ENCODE assay signal across 26 cellular contexts in the genomic region with DNA sequence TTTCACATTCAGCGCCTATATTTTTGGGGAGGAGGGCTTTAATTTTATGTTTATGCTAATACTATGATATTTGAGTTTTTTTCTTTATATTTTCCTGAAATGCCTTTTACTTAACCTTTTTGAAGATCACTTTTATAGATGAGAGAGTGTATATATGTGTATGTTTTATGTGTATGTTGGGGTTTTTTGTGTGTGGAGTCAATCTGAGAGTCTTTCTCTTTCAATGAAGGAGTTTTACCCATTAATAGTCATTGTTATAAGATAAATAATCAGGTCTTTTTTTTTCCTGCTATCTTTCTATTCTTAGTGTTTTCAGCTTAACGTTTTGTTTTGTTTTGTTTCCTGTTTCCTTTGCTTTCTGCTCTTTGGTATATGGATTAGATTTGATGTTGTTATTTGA.
DNase-seq lines count a peak whose midpoint lies in the region; ATAC-seq, FAIRE-seq and TF ChIP-seq lines count a peak whose summit lies in the region.
"Had no signal": no experiment of that assay in that cellular context is flagged by ENCODE, and none has a peak within 500 bp of the region (broad histone marks: within the 10 kb centered on the region; RNA-seq: fewer than 3 reads in every experiment).

No MANE protein-coding gene starts in this region.

- H4K20me1 ChIP-seq in K562 (replicated peaks; ENCODE audit: control insufficient read depth, insufficient read depth, low read length) = no peaks in the 10 kb centered on the region
- H4K20me1 ChIP-seq: BLaER1 had no signal

- intact Hi-C loops in K562 (cut with micrococcal nuclease) = no loop called here

- BruUV-seq in K562 (replicated peaks; lab: Mats Ljungman, UMichigan) = no TSS peak

- peaks cover 10% of the 10 kb centered on the region for H3K36me3 Mint-ChIP-seq in T-helper 17 cell (ENCODE audit: low read depth)

- no peak for TF ChIP-seq POLR2A in H54 (IDR thresholded peaks at IDR 0.05; ENCODE audit: low read depth, low read length)
- no peak for TF ChIP-seq POLR2A in K562 (conservative IDR thresholded peaks at IDR 0.05)

- no peak overlapping the region for H3K4me3 ChIP-seq in K562
- H3K4me3 ChIP-seq: A549, BLaER1, GM12878 had no signal

- H3K27ac ChIP-seq in K562 (ENCODE audit: extremely low read depth, low read depth, low read length) = no peak overlapping the region
- H3K27ac ChIP-seq: 22Rv1, A549, BLaER1 had no signal

- H3K27ac Mint-ChIP-seq in T-helper 17 cell = peak overlapping the region; percentile 47
- H3K27ac Mint-ChIP-seq: CD14-positive monocyte; CD4-positive, CD25-positive, alpha-beta regulatory T cell had no signal

- H3K9ac ChIP-seq in K562 (ENCODE audit: insufficient read depth in 1 of 2, low read depth in 2 of 2, low read length in 2 of 2) = no peak overlapping the region
- H3K9ac ChIP-seq: BLaER1 had no signal

- no peak overlapping the region for H2AFZ ChIP-seq in K562 (ENCODE audit: low read depth, low read length)

- WGBS in K562 (ENCODE audit: insufficient coverage, low coverage, missing lambda C conversion rate) = 54% methylated on average over 2 of the region's 2 CpGs

- POLR2A ChIA-PET in K562 (lab: Yijun Ruan, JAX) = no interaction called here

- CTCF ChIA-PET in K562 (lab: Yijun Ruan, JAX; ENCODE audit: low intra/inter-chr PET ratio) = no interaction called here

- H3K79me2 ChIP-seq in K562 (ENCODE audit: control insufficient read depth, insufficient read depth, low read length) = no peaks in the 10 kb centered on the region

- no peaks in the 10 kb centered on the region for H3K9me1 ChIP-seq in K562 (ENCODE audit: control insufficient read depth, insufficient read depth, low read length)

- H3K27me3 Mint-ChIP-seq in T-helper 17 cell = no peaks in the 10 kb centered on the region
- H3K27me3 Mint-ChIP-seq: CD4-positive, alpha-beta memory T cell; CD4-positive, CD25-positive, alpha-beta regulatory T cell; CD8-positive, alpha-beta memory T cell had no signal

- H3K9me3 ChIP-seq in T-helper 17 cell (ENCODE audit: control insufficient read depth, low read length, poor library complexity, severe bottlenecking) (no peaks in the 10 kb centered on the region), K562 (replicated peaks; ENCODE audit: control insufficient read depth, insufficient read depth, low read depth, low read length) (no peaks in the 10 kb centered on the region)
- H3K9me3 ChIP-seq: A549, BE2C had no signal

- no peak for TF ChIP-seq RAD21 in K562 (CRISPR knock-in tag; conservative IDR thresholded peaks at IDR 0.05 in 1 of 2, IDR thresholded peaks at IDR 0.05 in 1 of 2)

- H3K27me3 ChIP-seq in K562 (ENCODE audit: control insufficient read depth in 2 of 2, insufficient read depth in 2 of 2, low read length in 2 of 2) = no peaks in the 10 kb centered on the region
- H3K27me3 ChIP-seq: BE2C, BLaER1 had no signal

- H3K4me2 ChIP-seq in K562 (ENCODE audit: insufficient read depth, low read length) = no peak overlapping the region
- H3K4me2 ChIP-seq: A549, BLaER1 had no signal

- H3K4me1 ChIP-seq in K562 (replicated peaks in 1 of 2; ENCODE audit: control insufficient read depth in 2 of 2, insufficient read depth in 2 of 2, low read length in 2 of 2) = no peaks in the 10 kb centered on the region; a peak in 1 of 5 replicates
- H3K4me1 ChIP-seq: A549, BE2C had no signal

- peaks cover 2% of the 10 kb centered on the region for H3K4me1 Mint-ChIP-seq in T-helper 17 cell
- H3K4me1 Mint-ChIP-seq: CD14-positive monocyte had no signal

- DNase-seq in H54 (ENCODE audit: insufficient read length, low spot score) (no peak), T-helper 17 cell (no peak), K562 (ENCODE audit: extremely low read depth in 1 of 4, low spot score in 3 of 4) (no peak), superior temporal gyrus (ENCODE audit: extremely low spot score) (peak; percentile 1), DMS114 treated with DMSO at 0.1 percent for 48 hours (lab: John Stamatoyannopoulos, UW; ENCODE audit: unreplicated experiment) (no peak), T-helper 2 cell (no peak)
- DNase-seq: BE2C; C1 segment of cervical spinal cord; CD4-positive, alpha-beta memory T cell; CD4-positive, CD25-positive, alpha-beta regulatory T cell; CD8-positive, alpha-beta memory T cell; COR-L47; DMS153; DMS53; DMS79; DND-41; EL; GDM1 had no signal

- in situ Hi-C loops in K562 (cut with MboI) = no loop called here

- no peak for TF ChIP-seq EP300 in K562 (IDR thresholded peaks at IDR 0.05; ENCODE audit: low read length)

- FAIRE-seq in H54 (lab: Jason Lieb, UNC) (peak; percentile 20), K562 (lab: Jason Lieb, UNC) (no peak)
- FAIRE-seq: A549, GM12878, GM12892, GM18507 had no signal

- ATAC-seq in T-helper 17 cell = no peak
- ATAC-seq in K562 = no peak
- no peak for ATAC-seq in HG02840 (IDR thresholded peaks at IDR 0.05; ENCODE audit: low FRiP score, unreplicated experiment)
- ATAC-seq: A549, GM12878 had no signal

- no peak for TF ChIP-seq CTCF in K562 (IDR thresholded peaks at IDR 0.05 in 2 of 3, conservative IDR thresholded peaks at IDR 0.05 in 1 of 3; ENCODE audit: insufficient read depth in 2 of 3, low read depth in 1 of 3, low read length in 3 of 3)

- H3K4me3 Mint-ChIP-seq in T-helper 17 cell = no peak overlapping the region
- H3K4me3 Mint-ChIP-seq: CD14-positive monocyte; CD4-positive, alpha-beta memory T cell; CD4-positive, CD25-positive, alpha-beta regulatory T cell; CD8-positive, alpha-beta memory T cell had no signal

- H3K36me3 ChIP-seq in K562 (ENCODE audit: control insufficient read depth, insufficient read depth, low read length) = peaks cover 10% of the 10 kb centered on the region; the same call in 2 of the 3 replicates

TF ChIP-seq in K562, 482 proteins besides CTCF, POLR2A, EP300 and RAD21:
- TF ChIP-seq HNRNPL (IDR thresholded peaks at IDR 0.05; ENCODE audit: low read depth, low read length) (no peak), ELF4 (CRISPR knock-in tag; IDR thresholded peaks at IDR 0.05) (no peak), ZNF354B (CRISPR knock-in tag; IDR thresholded peaks at IDR 0.05) (0 out of 2 replicates have a peak, but pooled peaks have one; percentile 28), NCOA4 (IDR thresholded peaks at IDR 0.05; ENCODE audit: partially characterized antibody) (no peak), E4F1 (CRISPR knock-in tag; IDR thresholded peaks at IDR 0.05; ENCODE audit: borderline replicate concordance) (no peak), ZNF507 (tag; conservative IDR thresholded peaks at IDR 0.05) (peak; percentile 94), ZNF316 (IDR thresholded peaks at IDR 0.05) (no peak), DNMT1 (IDR thresholded peaks at IDR 0.05) (no peak)
